ENCODE assay signal across 18 cellular contexts in the genomic region with DNA sequence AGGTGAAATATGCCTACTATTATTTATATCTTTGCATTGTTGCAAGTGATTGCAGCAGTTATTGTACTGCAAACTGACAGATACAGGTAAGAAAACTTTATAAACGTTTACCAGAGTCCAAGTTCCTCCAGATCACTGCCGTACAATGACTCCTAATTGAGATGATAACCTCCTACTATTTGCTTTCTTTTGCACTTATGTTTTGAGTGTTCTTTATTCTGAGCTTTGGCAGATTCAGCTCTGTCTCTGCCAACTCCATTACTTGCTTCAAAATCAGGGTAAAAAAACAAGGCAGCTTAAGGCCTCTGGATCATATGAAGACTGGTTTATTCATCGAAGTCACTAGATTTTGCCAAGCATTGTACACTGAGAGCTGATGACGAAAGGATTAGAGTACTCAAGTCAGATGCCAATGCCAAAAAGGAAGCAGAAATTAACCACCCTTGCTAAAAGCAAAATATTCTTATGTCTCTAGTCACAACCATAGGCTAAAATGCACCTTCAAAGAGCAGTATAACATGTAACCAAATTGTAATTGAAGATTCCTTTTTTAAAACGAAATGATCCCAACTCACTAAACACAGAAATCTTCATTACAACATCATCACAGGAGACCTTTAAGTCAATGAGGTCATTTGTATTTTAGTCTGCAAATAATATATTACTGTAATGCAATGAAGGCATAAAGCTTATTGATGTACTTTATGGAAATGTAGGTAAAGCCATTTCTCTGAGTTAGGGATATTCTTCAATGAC. TPM values are rescaled to one million over a fixed set of nuclear protein-coding genes. Genes with fewer than 3 reads are reported as not detected.
A peak's percentile ranks its signal among the peaks of the same experiment; 100 is the strongest.
DNase-seq lines count a peak whose midpoint lies in the region; ATAC-seq and TF ChIP-seq lines count a peak whose summit lies in the region.
"Had no signal": no experiment of that assay in that cellular context is flagged by ENCODE, and none has a peak within 500 bp of the region (broad histone marks: within the 10 kb centered on the region; RNA-seq: fewer than 3 reads in every experiment).

No MANE protein-coding gene starts in this region.

- TF ChIP-seq CTCF in mammary epithelial cell (conservative IDR thresholded peaks at IDR 0.05 in 1 of 2, IDR thresholded peaks at IDR 0.05 in 1 of 2; ENCODE audit: extremely low read depth in 1 of 2, insufficient read depth in 1 of 2, low read depth in 1 of 2, low read length in 2 of 2) (no peak), MCF 10A (IDR thresholded peaks at IDR 0.05; ENCODE audit: unreplicated experiment) (no peak), activated B cell treated with CpG ODN at 0.5 μM for 24 hours (IDR thresholded peaks at IDR 0.05) (no peak), thyroid gland (IDR thresholded peaks at IDR 0.05) (no peak)

- H3K27ac ChIP-seq in mammary epithelial cell (ENCODE audit: insufficient read depth, low read depth, low read length) (no peak overlapping the region), thyroid gland (peak overlapping the region; percentile 57 to 68 (median 62))
- H3K27ac ChIP-seq in CD4-positive, alpha-beta memory T cell (ENCODE audit: low read depth, low read length): no peak overlapping the region
- H3K27ac ChIP-seq: coronary artery, left ventricle myocardium inferior had no signal

- DNase-seq in mammary epithelial cell (no peak), MCF 10A (ENCODE audit: unreplicated experiment) (no peak), activated B cell treated with CpG ODN at 0.5 μM for 24 hours (no peak), fibroblast of the conjunctiva (ENCODE audit: low read depth) (peak; percentile 59), thyroid gland (peak in 1 of 2 donors; percentile 3), NCI-H2227 (lab: John Stamatoyannopoulos, UW; ENCODE audit: unreplicated experiment) (no peak)
- DNase-seq in activated CD8-positive, alpha-beta memory T cell treated with anti-CD3 and anti-CD28 coated beads for 24 hours: no peak
- no peak for DNase-seq in CD4-positive, alpha-beta memory T cell
- DNase-seq: activated CD4-positive, alpha-beta T cell treated with anti-CD3 and anti-CD28 coated beads for 48 hours; activated naive CD8-positive, alpha-beta T cell treated with anti-CD3 and anti-CD28 coated beads, Interleukin-2, amount 10 ng/mL, durations not matched to agents 7 days and 5 days; activated T-cell treated with anti-CD3 and anti-CD28 coated beads, Interleukin-2, amount 50 U/mL, for 1 hour; CD8-positive, alpha-beta T cell; left ventricle myocardium inferior; natural killer cell; NCI-H2171 treated with DMSO at 0.1 percent for 48 hours; stimulated activated CD4-positive, alpha-beta T cell treated with anti-CD3 and anti-CD28 coated beads, Interleukin-1b, Interleukin-23, amount 100 ng/mL, for 48 hours had no signal

- H3K9me3 Mint-ChIP-seq in MCF 10A (ENCODE audit: unreplicated experiment): no peaks in the 10 kb centered on the region
- no peaks in the 10 kb centered on the region for H3K9me3 Mint-ChIP-seq in activated B cell treated with CpG ODN at 0.5 μM for 24 hours
- H3K9me3 Mint-ChIP-seq in CD4-positive, alpha-beta memory T cell: no peaks in the 10 kb centered on the region
- H3K9me3 Mint-ChIP-seq: activated naive CD8-positive, alpha-beta T cell treated with anti-CD3 and anti-CD28 coated beads, Interleukin-2, amount 10 ng/mL, durations not matched to agents 7 days and 5 days; CD8-positive, alpha-beta T cell; natural killer cell; T-helper 2 cell treated with Interferon-gamma antibody and Interleukin-4, amounts not matched to agents 5 μg/mL and 100 μg/mL, for 36 hours had no signal

- CTCF ChIA-PET in mammary epithelial cell (lab: Charles Lee; ENCODE audit: low non-redundant PET): no interaction called here
- CTCF ChIA-PET in MCF 10A (lab: Yijun Ruan, JAX): interaction anchor here (0.5 to 3.8 kb wide), 6 partner anchors 9 to 1952 kb away, joined by 3 to 17 read pairs (median 4); a partner anchor contains a TSS
- CTCF ChIA-PET in activated B cell treated with CpG ODN at 0.5 μM for 24 hours (lab: Charles Lee): interaction anchor here (2.1 kb wide), 1 partner anchor 9 kb away, joined by 6 read pairs; no protein-coding TSS in a partner anchor
- CTCF ChIA-PET in CD4-positive, alpha-beta memory T cell (lab: Charles Lee; ENCODE audit: partially characterized antibody): interaction anchor here (1.5 kb wide), 1 partner anchor 31 kb away, joined by 3 read pairs; no protein-coding TSS in a partner anchor

- H3K9me3 ChIP-seq in mammary epithelial cell (replicated peaks; ENCODE audit: insufficient read depth, low read length) (no peaks in the 10 kb centered on the region), thyroid gland (no peaks in the 10 kb centered on the region)
- H3K9me3 ChIP-seq in CD4-positive, alpha-beta memory T cell (ENCODE audit: control insufficient read depth in 1 of 2, low read length in 2 of 2): no peaks in the 10 kb centered on the region
- H3K9me3 ChIP-seq: left ventricle myocardium inferior had no signal

- no peaks in the 10 kb centered on the region for H3K36me3 Mint-ChIP-seq in MCF 10A (ENCODE audit: insufficient read depth, unreplicated experiment)
- H3K36me3 Mint-ChIP-seq in activated B cell treated with CpG ODN at 0.5 μM for 24 hours (ENCODE audit: low read depth): no peaks in the 10 kb centered on the region
- H3K36me3 Mint-ChIP-seq in CD4-positive, alpha-beta memory T cell: no peaks in the 10 kb centered on the region
- H3K36me3 Mint-ChIP-seq: activated naive CD8-positive, alpha-beta T cell treated with anti-CD3 and anti-CD28 coated beads, Interleukin-2, amount 10 ng/mL, durations not matched to agents 7 days and 5 days; CD8-positive, alpha-beta T cell; natural killer cell had no signal

- H3K4me3 ChIP-seq in mammary epithelial cell (replicated peaks in 1 of 3; ENCODE audit: insufficient read depth in 1 of 3, low read depth in 2 of 3, low read length in 3 of 3) (no peak overlapping the region), thyroid gland (replicated peaks in 1 of 3) (no peak overlapping the region)
- no peak overlapping the region for H3K4me3 ChIP-seq in CD4-positive, alpha-beta memory T cell (ENCODE audit: low read length in 2 of 2)
- H3K4me3 ChIP-seq: coronary artery, left ventricle myocardium inferior had no signal

- no peak overlapping the region for H3K27ac Mint-ChIP-seq in MCF 10A (ENCODE audit: low read depth, unreplicated experiment)
- H3K27ac Mint-ChIP-seq in activated B cell treated with CpG ODN at 0.5 μM for 24 hours: peak overlapping the region; percentile 20
- H3K27ac Mint-ChIP-seq in CD4-positive, alpha-beta memory T cell: no peak overlapping the region
- H3K27ac Mint-ChIP-seq: activated naive CD8-positive, alpha-beta T cell treated with anti-CD3 and anti-CD28 coated beads, Interleukin-2, amount 10 ng/mL, durations not matched to agents 7 days and 5 days; CD8-positive, alpha-beta T cell; natural killer cell; T-helper 2 cell treated with Interferon-gamma antibody and Interleukin-4, amounts not matched to agents 5 μg/mL and 100 μg/mL, for 36 hours had no signal

- H3K79me2 ChIP-seq in mammary epithelial cell (ENCODE audit: insufficient read depth, low read length): no peaks in the 10 kb centered on the region

- no peak for TF ChIP-seq POLR2A in thyroid gland (IDR thresholded peaks at IDR 0.05)

- H3K27me3 ChIP-seq in mammary epithelial cell (ENCODE audit: insufficient read depth, low read length): no peaks in the 10 kb centered on the region
- no peaks in the 10 kb centered on the region for H3K27me3 ChIP-seq in thyroid gland
- no peaks in the 10 kb centered on the region for H3K27me3 ChIP-seq in CD4-positive, alpha-beta memory T cell (ENCODE audit: insufficient read depth, low read length)

- intact Hi-C loops in mammary epithelial cell (cut with micrococcal nuclease) (no loop called here), MCF 10A (cut with micrococcal nuclease) (no loop called here), activated B cell treated with CpG ODN at 0.5 μM for 24 hours (cut with micrococcal nuclease) (no loop called here), thyroid gland (cut with DNase I) (no loop called here)
- intact Hi-C loops in CD4-positive, alpha-beta memory T cell (cut with micrococcal nuclease): no loop called here

- H3K4me3 Mint-ChIP-seq in MCF 10A (ENCODE audit: unreplicated experiment) (no peak overlapping the region), activated B cell treated with CpG ODN at 0.5 μM for 24 hours (no peak overlapping the region)
- H3K4me3 Mint-ChIP-seq in CD4-positive, alpha-beta memory T cell: no peak overlapping the region
- H3K4me3 Mint-ChIP-seq: activated naive CD8-positive, alpha-beta T cell treated with anti-CD3 and anti-CD28 coated beads, Interleukin-2, amount 10 ng/mL, durations not matched to agents 7 days and 5 days; CD8-positive, alpha-beta T cell; natural killer cell; T-helper 2 cell treated with Interferon-gamma antibody and Interleukin-4, amounts not matched to agents 5 μg/mL and 100 μg/mL, for 36 hours had no signal

- 41% methylated on average over 5 of the region's 5 CpGs for WGBS in mammary epithelial cell (ENCODE audit: low coverage, missing lambda C conversion rate)
- 25 to 27% methylated on average over 5 of the region's 5 CpGs for WGBS in thyroid gland, 2 donors

- peaks cover 14% of the 10 kb centered on the region for H3K4me1 Mint-ChIP-seq in MCF 10A (ENCODE audit: insufficient read depth, unreplicated experiment)
- peaks cover 43% of the 10 kb centered on the region for H3K4me1 Mint-ChIP-seq in activated B cell treated with CpG ODN at 0.5 μM for 24 hours
- no peaks in the 10 kb centered on the region for H3K4me1 Mint-ChIP-seq in CD4-positive, alpha-beta memory T cell
- H3K4me1 Mint-ChIP-seq: activated naive CD8-positive, alpha-beta T cell treated with anti-CD3 and anti-CD28 coated beads, Interleukin-2, amount 10 ng/mL, durations not matched to agents 7 days and 5 days; natural killer cell had no signal

- H3K9ac ChIP-seq in mammary epithelial cell (ENCODE audit: insufficient read depth, low read length): no peak overlapping the region

- POLR2A ChIA-PET in MCF 10A (lab: Yijun Ruan, JAX): interaction anchor here (0.6 to 1.9 kb wide), 5 partner anchors 10 to 296 kb away, joined by 3 to 5 read pairs (median 3); a partner anchor contains a TSS
- POLR2A ChIA-PET in activated B cell treated with CpG ODN at 0.5 μM for 24 hours (lab: Charles Lee): interaction anchor here (0.9 to 2.0 kb wide), 6 partner anchors 8 to 71 kb away, joined by 3 to 7 read pairs (median 4); no protein-coding TSS in a partner anchor
- POLR2A ChIA-PET in CD4-positive, alpha-beta memory T cell (lab: Charles Lee; ENCODE audit: partially characterized antibody): no interaction called here

- dilution Hi-C loops in mammary epithelial cell (cut with HindIII; ENCODE audit: low sequenced_read_pairs): no loop called here

- H2AFZ ChIP-seq in mammary epithelial cell (ENCODE audit: low read depth, low read length): peak overlapping the region; percentile 23

- no peak for ATAC-seq in activated B cell treated with CpG ODN at 0.5 μM for 24 hours (ENCODE audit: low read depth)
- ATAC-seq: CD8-positive, alpha-beta T cell; natural killer cell had no signal

- H3K4me1 ChIP-seq in mammary epithelial cell (ENCODE audit: insufficient read depth, low read length) (peaks cover 12% of the 10 kb centered on the region), thyroid gland (peaks cover 5 to 14% of the 10 kb centered on the region in 2 donors)
- H3K4me1 ChIP-seq in CD4-positive, alpha-beta memory T cell (ENCODE audit: insufficient read depth, low read length): no peaks in the 10 kb centered on the region
- H3K4me1 ChIP-seq: left ventricle myocardium inferior had no signal

- H4K20me1 ChIP-seq in mammary epithelial cell (ENCODE audit: insufficient read depth, low read length): no peaks in the 10 kb centered on the region

- H3K27me3 Mint-ChIP-seq in MCF 10A (ENCODE audit: insufficient read depth, unreplicated experiment) (no peaks in the 10 kb centered on the region), activated B cell treated with CpG ODN at 0.5 μM for 24 hours (no peaks in the 10 kb centered on the region)
- peaks cover 0 to 4% of the 10 kb centered on the region in 2 donors for H3K27me3 Mint-ChIP-seq in CD4-positive, alpha-beta memory T cell
- H3K27me3 Mint-ChIP-seq: activated naive CD8-positive, alpha-beta T cell treated with anti-CD3 and anti-CD28 coated beads, Interleukin-2, amount 10 ng/mL, durations not matched to agents 7 days and 5 days had no signal

- in situ Hi-C loops in mammary epithelial cell (cut with MboI; ENCODE audit: low sequenced_read_pairs in 2 of 2): loop anchor here in 1 of 2 donors (10.0 kb wide), 2 partner anchors 387 to 567 kb away; no protein-coding TSS in a partner anchor

- BruUV-seq in mammary epithelial cell (replicated peaks; lab: Mats Ljungman, UMichigan) (no TSS peak), MCF 10A (replicated peaks; lab: Mats Ljungman, UMichigan) (no TSS peak)

- H3K36me3 ChIP-seq in mammary epithelial cell (ENCODE audit: insufficient read depth, low read length) (no peaks in the 10 kb centered on the region), thyroid gland (no peaks in the 10 kb centered on the region)
- no peaks in the 10 kb centered on the region for H3K36me3 ChIP-seq in CD4-positive, alpha-beta memory T cell (ENCODE audit: insufficient read depth, low read length)
- H3K36me3 ChIP-seq: left ventricle myocardium inferior had no signal

- peak overlapping the region; percentile 8 for H3K4me2 ChIP-seq in mammary epithelial cell (ENCODE audit: insufficient read depth, low read depth, low read length)

RNA-seq across cellular contexts. Expression of a gene that starts 10.5 kb away (rescaled TPM):
- total RNA-seq in mammary epithelial cell (10 to 100 TPM; 17.3 to 27.9 TPM), MCF 10A (2022) (6.0 and 8.8 TPM in 2 replicates), activated B cell treated with CpG ODN at 0.5 μM for 24 hours (51.5 and 60.2 TPM in 2 replicates), thyroid gland (10 to 100 TPM; 25.3 to 84.8 (median 47.2) TPM)
- 6.4 TPM for polyA plus RNA-seq in mammary epithelial cell
- polyA minus RNA-seq in mammary epithelial cell: 2.6 TPM
- total RNA-seq in CD4-positive, alpha-beta memory T cell: 10 to 100 TPM; 13.2 to 15.0 TPM
- under 1 TPM; 0.14 to 0.67 TPM for polyA plus RNA-seq in CD4-positive, alpha-beta memory T cell

Comparison
In these comparisons a context has a peak if more than half of its experiments do, and no peak if none do; other contexts are left out.
1. H3K27ac ChIP-seq: peak in thyroid gland (3 of 3); none in mammary epithelial cell (single experiment) and CD4-positive, alpha-beta memory T cell (single experiment).